In the genomic region with DNA sequence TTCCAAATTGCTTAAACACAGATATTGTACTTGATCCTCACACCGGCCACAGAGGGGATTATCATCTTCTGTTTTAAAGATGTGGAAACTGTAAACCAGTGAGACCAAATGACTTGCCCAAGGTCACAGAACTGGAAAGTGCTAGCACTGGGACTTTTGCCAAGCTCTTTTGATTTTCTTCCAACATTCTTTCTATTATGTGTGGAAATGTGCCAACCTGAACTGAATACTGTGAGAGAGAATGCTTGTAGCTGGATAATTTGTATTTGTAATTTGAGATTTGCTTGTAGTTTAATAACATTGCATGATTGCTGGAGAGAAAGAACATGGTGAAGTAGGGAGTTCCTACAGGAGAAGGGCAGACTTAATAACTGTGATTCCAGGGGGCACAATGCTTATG, we compare ENCODE assay signal across 13 cellular contexts.
DNase-seq lines count a peak whose midpoint lies in the region; ATAC-seq and TF ChIP-seq lines count a peak whose summit lies in the region.
"Had no signal": no experiment of that assay in that cellular context is flagged by ENCODE, and none has a peak within 500 bp of the region (broad histone marks: within the 10 kb centered on the region; RNA-seq: fewer than 3 reads in every experiment).

No MANE protein-coding gene starts in this region.

- H3K4me1 ChIP-seq in body of pancreas = peaks cover 11% of the 10 kb centered on the region

- TF ChIP-seq CTCF in body of pancreas (IDR thresholded peaks at IDR 0.05) (no peak), mesothelial cell of epicardium (IDR thresholded peaks at IDR 0.05; ENCODE audit: unreplicated experiment) (no peak)

- H3K9me3 Mint-ChIP-seq in mesothelial cell of epicardium = peaks cover 10% of the 10 kb centered on the region
- H3K9me3 Mint-ChIP-seq: dendritic cell treated with granulocyte-macrophage colony-stimulating factor and Interleukin-4, amounts not matched to agents 40 ng/mL and 50 ng/mL, for 4 days had no signal

- H3K4me1 Mint-ChIP-seq in mesothelial cell of epicardium = peaks cover 15% of the 10 kb centered on the region
- H3K4me1 Mint-ChIP-seq: naive B cell had no signal

- DNase-seq in DMS 273 (lab: John Stamatoyannopoulos, UW; ENCODE audit: unreplicated experiment) = peak; percentile 83
- peak; percentile 28 for DNase-seq in NCI-H1436 treated with DMSO at 0.1 percent for 48 hours (lab: John Stamatoyannopoulos, UW)
- peak; percentile 37 to 59 (median 41) for DNase-seq in body of pancreas
- DNase-seq in mesothelial cell of epicardium (ENCODE audit: low spot score in 2 of 2, unreplicated experiment in 2 of 2) = no peak
- no peak for DNase-seq in ureter (ENCODE audit: low spot score)
- no peak for DNase-seq in anterior cingulate cortex (lab: John Stamatoyannopoulos, UW)
- DNase-seq: activated T-cell treated with anti-CD3 and anti-CD28 coated beads, Interleukin-2, amount 50 U/mL, for 48 hours; C1 segment of cervical spinal cord; naive B cell; NK-92 treated with Interleukin-12 subunit alpha and Interleukin-12 subunit beta, amount 100 ng/mL, for 24 hours had no signal

- no peak overlapping the region for H3K27ac ChIP-seq in body of pancreas

- H3K9me3 ChIP-seq in body of pancreas = no peaks in the 10 kb centered on the region

- H3K4me3 Mint-ChIP-seq in mesothelial cell of epicardium = no peak overlapping the region
- H3K4me3 Mint-ChIP-seq: dendritic cell treated with granulocyte-macrophage colony-stimulating factor and Interleukin-4, amounts not matched to agents 40 ng/mL and 50 ng/mL, for 4 days; naive B cell had no signal

- no peaks in the 10 kb centered on the region for H3K36me3 ChIP-seq in body of pancreas (replicated peaks in 1 of 2; ENCODE audit: insufficient read depth in 1 of 2, low read depth in 2 of 2)

- intact Hi-C loops in body of pancreas (cut with DNase I) = no loop called here

- ATAC-seq in body of pancreas (peak; percentile 93), HG03457 (IDR thresholded peaks at IDR 0.05; ENCODE audit: unreplicated experiment) (no peak), HG02870 (IDR thresholded peaks at IDR 0.05; ENCODE audit: unreplicated experiment) (no peak)

- no peak for TF ChIP-seq POLR2A in body of pancreas (IDR thresholded peaks at IDR 0.05)

- no peak overlapping the region for H3K4me3 ChIP-seq in body of pancreas

- no peaks in the 10 kb centered on the region for H3K36me3 Mint-ChIP-seq in mesothelial cell of epicardium
- H3K36me3 Mint-ChIP-seq: naive B cell had no signal

- 4 to 12% methylated on average over 1 of the region's 1 CpG for WGBS in body of pancreas, 2 donors

- no peaks in the 10 kb centered on the region for H3K27me3 ChIP-seq in body of pancreas

- H3K27me3 Mint-ChIP-seq in mesothelial cell of epicardium (ENCODE audit: low read depth) = no peaks in the 10 kb centered on the region
- H3K27me3 Mint-ChIP-seq: dendritic cell treated with granulocyte-macrophage colony-stimulating factor and Interleukin-4, amounts not matched to agents 40 ng/mL and 50 ng/mL, for 4 days; naive B cell had no signal

- H3K27ac Mint-ChIP-seq in mesothelial cell of epicardium = peak overlapping the region; percentile 47
- H3K27ac Mint-ChIP-seq: dendritic cell treated with granulocyte-macrophage colony-stimulating factor and Interleukin-4, amounts not matched to agents 40 ng/mL and 50 ng/mL, for 4 days; naive B cell had no signal

Comparison
In these comparisons a context has a peak if more than half of its experiments do, and no peak if none do; other contexts are left out.
1. DNase-seq: peak in DMS 273 (single experiment), NCI-H1436 treated with DMSO at 0.1 percent for 48 hours (single experiment) and body of pancreas (4 of 4); none in mesothelial cell of epicardium (0 of 2), ureter (single experiment) and anterior cingulate cortex (0 of 58).